Comparison of ENCODE assay signal across 27 cellular contexts in the genomic region with DNA sequence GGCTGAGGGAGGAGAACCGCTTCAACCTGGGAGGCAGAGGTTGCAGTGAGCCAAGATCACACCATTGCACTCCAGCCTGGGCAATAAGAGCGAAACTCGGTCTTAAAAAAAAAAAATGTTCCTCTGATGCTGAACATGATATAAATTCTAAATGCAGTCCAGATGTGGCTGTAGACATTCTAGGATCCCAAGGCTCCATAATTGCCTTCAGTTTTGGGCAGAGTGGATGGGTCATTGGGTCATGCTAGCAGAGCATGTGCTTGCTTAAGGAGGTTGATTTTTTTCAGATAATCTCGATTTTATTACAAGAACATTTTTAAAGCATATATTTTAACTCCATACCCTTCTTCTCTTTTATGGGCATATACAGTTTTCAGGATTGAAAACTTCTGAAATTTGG.
"Had no signal": no experiment of that assay in that cellular context is flagged by ENCODE, and none has a peak within 500 bp of the region (broad histone marks: within the 10 kb centered on the region; RNA-seq: fewer than 3 reads in every experiment).

No MANE protein-coding gene starts in this region.

- DNase-seq: stimulated activated CD4-positive, alpha-beta T cell treated with anti-CD3 and anti-CD28 coated beads, Interleukin-2, amount 100 ng/mL, for 48 hours; stimulated activated CD4-positive, alpha-beta T cell treated with anti-CD3 and anti-CD28 coated beads, Interleukin-4, amount 100 ng/mL, for 1 hour; stimulated activated CD4-positive, alpha-beta T cell treated with anti-CD3 and anti-CD28 coated beads, Interleukin-4, amount 100 ng/mL, for 24 hours; stimulated activated CD4-positive, alpha-beta T cell treated with anti-CD3 and anti-CD28 coated beads, Interleukin-4, amount 100 ng/mL, for 4 hours; stimulated activated CD8-positive, alpha-beta memory T cell treated with anti-CD3 and anti-CD28 coated beads, Interleukin-4, amount 100 ng/mL, for 48 hours; stimulated activated naive B cell treated with anti-CD40 and anti-IgM and Interleukin-4, amounts not matched to agents 10 μg/mL and 1 μg/mL and 100 μg/mL, for 72 hours; stimulated activated naive CD4-positive, alpha-beta T cell; stimulated activated naive CD4-positive, alpha-beta T cell treated with Interleukin-2 at 50 U/mL for 16 hours; stimulated activated naive CD8-positive, alpha-beta T cell treated with anti-CD3 and anti-CD28 coated beads, Interleukin-15, amount 100 ng/mL, for 72 hours; stimulated activated naive CD8-positive, alpha-beta T cell treated with anti-CD3 and anti-CD28 coated beads, Interleukin-15, Interleukin-2, amounts not matched to agents 100 U/mL and 50 U/mL, for 24 hours; stomach; substantia nigra; testis; thyroid gland; tibial artery; transverse colon; trophoblast cell; upper lobe of left lung; upper lobe of right lung; uterus had no signal

- H3K36me3 Mint-ChIP-seq: stimulated activated effector memory CD8-positive, alpha-beta T cell treated with anti-CD3 and anti-CD28 coated beads, Interleukin-12 subunit alpha, Interleukin-12 subunit beta, amount 100 ng/mL, for 72 hours had no signal

- H3K27me3 ChIP-seq: stomach, suprapubic skin, testis, thyroid gland, tibial artery, tibial nerve, transverse colon, upper lobe of left lung, upper lobe of right lung, uterus, vagina had no signal

- H3K4me3 ChIP-seq: stomach, suprapubic skin, testis, thoracic aorta, thyroid gland, tibial artery, tibial nerve, transverse colon, upper lobe of left lung, upper lobe of right lung, uterus, vagina had no signal

- ATAC-seq: stimulated activated effector memory CD8-positive, alpha-beta T cell treated with anti-CD3 and anti-CD28 coated beads, Interleukin-12 subunit alpha, Interleukin-12 subunit beta, amount 100 ng/mL, for 72 hours; stimulated activated naive B cell treated with anti-CD40 and anti-IgM and Interleukin-4, amounts not matched to agents 10 μg/mL and 1 μg/mL and 100 μg/mL, for 72 hours; stimulated activated naive CD8-positive, alpha-beta T cell treated with anti-CD3 and anti-CD28 coated beads, Interleukin-15, amount 100 ng/mL, for 72 hours; stimulated activated naive CD8-positive, alpha-beta T cell treated with anti-CD3 and anti-CD28 coated beads, Interleukin-15, Interleukin-2, amounts not matched to agents 100 U/mL and 50 U/mL, for 24 hours; upper lobe of right lung had no signal

- H3K36me3 ChIP-seq: stomach, suprapubic skin, thoracic aorta, thyroid gland, tibial artery, transverse colon, upper lobe of left lung, upper lobe of right lung, uterus, vagina had no signal

- H3K27ac Mint-ChIP-seq: stimulated activated effector memory CD8-positive, alpha-beta T cell treated with anti-CD3 and anti-CD28 coated beads, Interleukin-12 subunit alpha, Interleukin-12 subunit beta, amount 100 ng/mL, for 72 hours; stimulated activated naive B cell treated with anti-CD40 and anti-IgM and Interleukin-4, amounts not matched to agents 10 μg/mL and 1 μg/mL and 100 μg/mL, for 72 hours; stimulated activated naive CD8-positive, alpha-beta T cell treated with anti-CD3 and anti-CD28 coated beads, Interleukin-15, amount 100 ng/mL, for 72 hours; stimulated activated naive CD8-positive, alpha-beta T cell treated with anti-CD3 and anti-CD28 coated beads, Interleukin-15, Interleukin-2, amounts not matched to agents 100 ng/mL and 50 ng/mL, for 24 hours; type B pancreatic cell had no signal

- H3K4me3 Mint-ChIP-seq: stimulated activated effector memory CD8-positive, alpha-beta T cell treated with anti-CD3 and anti-CD28 coated beads, Interleukin-12 subunit alpha, Interleukin-12 subunit beta, amount 100 ng/mL, for 72 hours; stimulated activated naive B cell treated with anti-CD40 and anti-IgM and Interleukin-4, amounts not matched to agents 10 μg/mL and 1 μg/mL and 100 μg/mL, for 72 hours; stimulated activated naive CD8-positive, alpha-beta T cell treated with anti-CD3 and anti-CD28 coated beads, Interleukin-15, amount 100 ng/mL, for 72 hours; stimulated activated naive CD8-positive, alpha-beta T cell treated with anti-CD3 and anti-CD28 coated beads, Interleukin-15, Interleukin-2, amounts not matched to agents 100 ng/mL and 50 ng/mL, for 24 hours; type B pancreatic cell had no signal

- H3K27me3 Mint-ChIP-seq: stimulated activated naive B cell treated with anti-CD40 and anti-IgM and Interleukin-4, amounts not matched to agents 10 μg/mL and 1 μg/mL and 100 μg/mL, for 72 hours; stimulated activated naive CD8-positive, alpha-beta T cell treated with anti-CD3 and anti-CD28 coated beads, Interleukin-15, amount 100 ng/mL, for 72 hours; stimulated activated naive CD8-positive, alpha-beta T cell treated with anti-CD3 and anti-CD28 coated beads, Interleukin-15, Interleukin-2, amounts not matched to agents 100 ng/mL and 50 ng/mL, for 24 hours; type B pancreatic cell had no signal

- H3K9me3 ChIP-seq: suprapubic skin, testis, thoracic aorta, thyroid gland, tibial artery, upper lobe of right lung, uterus, vagina had no signal

- H3K4me1 ChIP-seq: testis, upper lobe of left lung, uterus had no signal

- H3K27ac ChIP-seq: stomach, suprapubic skin, testis, thoracic aorta, thyroid gland, tibial artery, transverse colon, upper lobe of left lung, upper lobe of right lung, uterus, vagina had no signal
